1 cellular context compared by ENCODE assay signal in genomic region chr11:22792497-22792896, GRCh38.
A peak's percentile ranks its signal among the peaks of the same experiment; 100 is the strongest.
TF ChIP-seq lines count a peak whose summit lies in the region.

No MANE protein-coding gene starts in this region.

TF ChIP-seq in K562, 482 proteins besides CTCF, POLR2A, EP300 and RAD21 (continued from another document and continues in another):
- TF ChIP-seq ZNF280A (IDR thresholded peaks at IDR 0.05; ENCODE audit: low read depth, partially characterized antibody): no peak
- TF ChIP-seq FIP1L1 (IDR thresholded peaks at IDR 0.05; ENCODE audit: low read depth, low read length, poor library complexity, severe bottlenecking): no peak
- no peak for TF ChIP-seq POU5F1 (IDR thresholded peaks at IDR 0.05; ENCODE audit: borderline replicate concordance, low read depth, low read length, partially characterized antibody)
- TF ChIP-seq MAFK (IDR thresholded peaks at IDR 0.05; ENCODE audit: low read length): peak; percentile 40; the same call in 1 of the 2 replicates
- TF ChIP-seq CREM (IDR thresholded peaks at IDR 0.05; ENCODE audit: low read depth): no peak
- TF ChIP-seq NFE2 (IDR thresholded peaks at IDR 0.05; ENCODE audit: low read depth): peak; percentile 79
- TF ChIP-seq SIRT6 (IDR thresholded peaks at IDR 0.05; ENCODE audit: low read depth, low read length): no peak
- TF ChIP-seq POLR3A (IDR thresholded peaks at IDR 0.05; ENCODE audit: borderline replicate concordance, extremely low read depth, insufficient read depth, insufficient read length): no peak
- peak; percentile 56 for TF ChIP-seq USF2 (CRISPR knock-in tag; IDR thresholded peaks at IDR 0.05)
- no peak for TF ChIP-seq GMEB1 (CRISPR knock-in tag; IDR thresholded peaks at IDR 0.05)
- no peak for TF ChIP-seq ZBTB43 (CRISPR knock-in tag; IDR thresholded peaks at IDR 0.05)
- peak; percentile 17; the same call in 1 of the 2 replicates for TF ChIP-seq ARID1B (IDR thresholded peaks at IDR 0.05)
- TF ChIP-seq CBFA2T3 (IDR thresholded peaks at IDR 0.05): no peak
- no peak for TF ChIP-seq EZH2 (IDR thresholded peaks at IDR 0.05; ENCODE audit: borderline replicate concordance, low read depth, low read length)
- TF ChIP-seq ZNF316 (IDR thresholded peaks at IDR 0.05): peak; percentile 48; the same call in 1 of the 2 replicates
- peak; percentile 32; the same call in 1 of the 2 replicates for TF ChIP-seq RAD51 (IDR thresholded peaks at IDR 0.05; ENCODE audit: borderline replicate concordance, low read depth)
- TF ChIP-seq FOXK2 (conservative IDR thresholded peaks at IDR 0.05 in 1 of 2, IDR thresholded peaks at IDR 0.05 in 1 of 2; ENCODE audit: low read depth in 2 of 2): peak in 1 of 2 experiments; percentile 49; a peak in 2 of 4 replicates
- TF ChIP-seq NFXL1 (CRISPR knock-in tag; IDR thresholded peaks at IDR 0.05): no peak
- TF ChIP-seq ZBTB8A (IDR thresholded peaks at IDR 0.05; ENCODE audit: partially characterized antibody): no peak
- no peak for TF ChIP-seq FOXP4 (CRISPR knock-in tag; IDR thresholded peaks at IDR 0.05; ENCODE audit: borderline replicate concordance)
- peak; percentile 74 for TF ChIP-seq ATF3 (IDR thresholded peaks at IDR 0.05)
- no peak for TF ChIP-seq ATF3 (CRISPR knock-in tag; conservative IDR thresholded peaks at IDR 0.05)
- no peak for TF ChIP-seq HOXB6 (CRISPR knock-in tag; IDR thresholded peaks at IDR 0.05; ENCODE audit: borderline replicate concordance)
- no peak for TF ChIP-seq ZNF696 (CRISPR knock-in tag; conservative IDR thresholded peaks at IDR 0.05)
- no peak for TF ChIP-seq ZNF23 (CRISPR knock-in tag; IDR thresholded peaks at IDR 0.05)
- TF ChIP-seq SOX6 (IDR thresholded peaks at IDR 0.05): peak; percentile 98
- peak; percentile 70 for TF ChIP-seq JUND (IDR thresholded peaks at IDR 0.05; ENCODE audit: borderline replicate concordance, low read depth, low read length)
- peak; percentile 61; the same call in 2 of the 3 replicates for TF ChIP-seq JUND (tag; IDR thresholded peaks at IDR 0.05; ENCODE audit: borderline replicate concordance, low read depth, low read length)
- no peak for TF ChIP-seq BCL6 (CRISPR knock-in tag; IDR thresholded peaks at IDR 0.05)
- TF ChIP-seq ZNF592 (IDR thresholded peaks at IDR 0.05): peak; percentile 41; the same call in 1 of the 2 replicates
- no peak for TF ChIP-seq NR0B1 (IDR thresholded peaks at IDR 0.05; ENCODE audit: partially characterized antibody)
- TF ChIP-seq MAFG (tag; conservative IDR thresholded peaks at IDR 0.05): peak; percentile 52; the same call in 1 of the 2 replicates
- TF ChIP-seq PPARD (CRISPR knock-in tag; IDR thresholded peaks at IDR 0.05): no peak
- TF ChIP-seq RBBP5 (IDR thresholded peaks at IDR 0.05; ENCODE audit: borderline replicate concordance, insufficient read depth, low read length, poor library complexity, severe bottlenecking): no peak
- no peak for TF ChIP-seq ZNF79 (CRISPR knock-in tag; IDR thresholded peaks at IDR 0.05; ENCODE audit: low read depth)
- no peak for TF ChIP-seq TAF9B (IDR thresholded peaks at IDR 0.05; ENCODE audit: partially characterized antibody)
- peak; percentile 20; the same call in 1 of the 2 replicates for TF ChIP-seq C11orf30 (IDR thresholded peaks at IDR 0.05; ENCODE audit: low read depth)
- no peak for TF ChIP-seq E4F1 (CRISPR knock-in tag; IDR thresholded peaks at IDR 0.05; ENCODE audit: borderline replicate concordance)
- TF ChIP-seq ZNF282 (CRISPR knock-in tag; IDR thresholded peaks at IDR 0.05): no peak
- TF ChIP-seq SNRNP70 (optimal IDR thresholded peaks at IDR 0.05; ENCODE audit: low read depth, low read length): no peak
- TF ChIP-seq MTA3 (IDR thresholded peaks at IDR 0.05; ENCODE audit: borderline replicate concordance): no peak
- no peak for TF ChIP-seq HMG20A (CRISPR knock-in tag; conservative IDR thresholded peaks at IDR 0.05)
- TF ChIP-seq FOSL1 (tag; conservative IDR thresholded peaks at IDR 0.05): peak; percentile 84
- peak; percentile 38; the same call in 1 of the 2 replicates for TF ChIP-seq BHLHE40 (IDR thresholded peaks at IDR 0.05; ENCODE audit: low read length)
- no peak for TF ChIP-seq CBFA2T2 (conservative IDR thresholded peaks at IDR 0.05)
- TF ChIP-seq MEIS2 (IDR thresholded peaks at IDR 0.05; ENCODE audit: partially characterized antibody): peak; percentile 64
- 0 out of 2 replicates have a peak, but pooled peaks have one; percentile 53 for TF ChIP-seq CHAMP1 (IDR thresholded peaks at IDR 0.05)
